8 cellular contexts compared by ENCODE assay signal in the genomic region with DNA sequence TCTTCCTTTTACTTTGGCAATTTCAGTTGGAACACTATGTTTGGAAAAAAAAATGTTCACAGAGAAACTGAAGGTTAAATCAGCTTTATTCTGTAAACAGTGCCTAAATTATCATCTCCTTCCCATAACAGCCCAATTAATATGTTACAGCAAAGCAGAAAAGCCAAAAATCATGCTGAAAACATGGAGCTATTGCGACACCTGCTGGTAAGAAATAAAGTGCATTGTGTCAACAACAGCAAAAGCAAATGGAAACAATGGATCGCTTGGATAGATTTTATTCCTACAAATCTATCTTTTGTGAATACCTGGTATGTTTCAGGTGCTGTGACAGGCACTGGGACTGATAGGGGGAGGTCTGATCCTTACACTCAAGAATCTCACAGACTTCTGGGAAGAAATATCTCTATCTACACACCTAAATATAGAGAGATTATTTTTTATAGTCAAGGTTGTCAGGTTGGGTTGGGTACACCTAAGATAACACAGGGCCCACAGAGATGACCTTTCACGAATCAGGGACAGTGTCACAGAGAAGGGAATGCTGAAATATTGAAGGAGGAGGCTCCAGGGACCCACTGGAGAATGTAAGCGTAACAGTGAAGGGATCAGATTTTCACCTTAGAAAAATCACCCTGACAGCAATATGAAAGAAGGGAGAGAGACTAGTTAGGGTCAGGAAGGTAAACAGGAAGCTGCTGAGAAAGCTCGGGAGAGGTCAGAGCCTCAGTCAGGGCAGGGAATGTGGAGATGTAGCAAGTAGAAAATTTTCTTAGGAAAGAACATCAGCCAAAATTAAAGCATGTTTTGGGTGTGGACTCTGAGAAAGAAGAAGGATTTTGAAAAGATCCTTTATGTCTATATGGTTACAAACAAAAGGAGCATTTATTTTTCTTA. TPM values are rescaled to one million over a fixed set of nuclear protein-coding genes. Genes with fewer than 3 reads are reported as not detected.
DNase-seq lines count a peak whose midpoint lies in the region; ATAC-seq and TF ChIP-seq lines count a peak whose summit lies in the region.

No MANE protein-coding gene starts in this region.

- no peaks in the 10 kb centered on the region for H3F3A ChIP-seq in PC-3 (ENCODE audit: low read length, unreplicated experiment)

- peak overlapping the region; percentile 69 for H2AFZ ChIP-seq in PC-3 (ENCODE audit: low read length)

- H4K20me1 ChIP-seq in PC-3 (ENCODE audit: low read length), result no peaks in the 10 kb centered on the region

- peak; percentile 57 for ATAC-seq in GM19455 (IDR thresholded peaks at IDR 0.05; ENCODE audit: unreplicated experiment)
- peak; percentile 23; the same call in 1 of the 2 replicates for ATAC-seq in PC-3
- ATAC-seq in HG02840 (IDR thresholded peaks at IDR 0.05; ENCODE audit: low FRiP score, unreplicated experiment), result no peak

- no peaks in the 10 kb centered on the region for H3K36me3 Mint-ChIP-seq in immature natural killer cell

- in situ Hi-C loops in KBM-7 (cut with MboI; ENCODE audit: low pct_unique_long_range_greater_than_20kb, low sequenced_read_pairs), result no loop called here

- H3K27ac Mint-ChIP-seq in immature natural killer cell, result peak overlapping the region in 1 of 6 donors; percentile 69

- H3K79me2 ChIP-seq in PC-3 (ENCODE audit: low read length), result no peaks in the 10 kb centered on the region

- H3K36me3 ChIP-seq in PC-3 (ENCODE audit: low read depth, low read length) (no peaks in the 10 kb centered on the region), ascending aorta (no peaks in the 10 kb centered on the region)

- CTCF ChIA-PET in PC-3 (lab: Charles Lee), result interaction anchor here (0.5 to 0.7 kb wide), 5 partner anchors 96 to 1233 kb away, joined by 3 to 4 read pairs (median 3); no protein-coding TSS in a partner anchor

- no peak overlapping the region for H3K4me3 ChIP-seq in PC-3 (ENCODE audit: low read length)
- H3K4me3 ChIP-seq in ascending aorta, result no peak overlapping the region

- H3K27ac ChIP-seq in PC-3 (ENCODE audit: low read length), result 0 out of 2 replicates have a peak overlapping the region, but pooled peaks have one; percentile 12
- H3K27ac ChIP-seq in ascending aorta, result no peak overlapping the region

- no peak overlapping the region for H3K4me3 Mint-ChIP-seq in immature natural killer cell

- H3K9me3 Mint-ChIP-seq in immature natural killer cell, result no peaks in the 10 kb centered on the region

- no peaks in the 10 kb centered on the region for H3K9me2 ChIP-seq in PC-3 (replicated peaks; ENCODE audit: low read length)

- intact Hi-C loops in PC-3 (cut with micrococcal nuclease), result loop anchor here (2.0 to 5.0 kb wide), 4 partner anchors 185 to 848 kb away; a partner anchor contains a TSS
- intact Hi-C loops in ascending aorta (cut with DNase I), result no loop called here

- H3K9ac ChIP-seq in PC-3 (ENCODE audit: low read length), result no peak overlapping the region

- POLR2A ChIA-PET in PC-3 (lab: Charles Lee; ENCODE audit: unreplicated experiment), result interaction anchor here (0.6 kb wide), 1 partner anchor 187 kb away, joined by 3 read pairs; no protein-coding TSS in a partner anchor

- H3K4me1 ChIP-seq in PC-3 (ENCODE audit: insufficient read depth, low read length) (peaks cover 37% of the 10 kb centered on the region), ascending aorta (no peaks in the 10 kb centered on the region)

- H3K9me3 ChIP-seq in PC-3 (ENCODE audit: low read length) (no peaks in the 10 kb centered on the region), ascending aorta (no peaks in the 10 kb centered on the region)

- DNase-seq in DMS79 treated with DMSO at 0.1 percent for 48 hours (lab: John Stamatoyannopoulos, UW) (peak; percentile 75), KBM-7 (peak; percentile 64), PC-3 (peak; percentile 87), ascending aorta (ENCODE audit: low spot score in 2 of 2) (no peak), immature natural killer cell (peak; percentile 38 to 49 (median 49))
- peak; percentile 3 for DNase-seq in stimulated activated CD4-positive, alpha-beta T cell treated with anti-CD3 and anti-CD28 coated beads, Interleukin-1b, Interleukin-23, amount 100 ng/mL, for 48 hours

- peak overlapping the region; percentile 61 for H3K4me2 ChIP-seq in PC-3 (ENCODE audit: low read length)

- TF ChIP-seq CTCF in PC-3 (conservative IDR thresholded peaks at IDR 0.05; ENCODE audit: low read depth, low read length) (peak; percentile 95), ascending aorta (IDR thresholded peaks at IDR 0.05) (peak; percentile 44 to 82 (median 75))

- no TSS peak for BruUV-seq in PC-3 (replicated peaks; lab: Mats Ljungman, UMichigan)

- peaks cover 0 to 1% of the 10 kb centered on the region in 2 donors for H3K4me1 Mint-ChIP-seq in immature natural killer cell

- H3K27me3 Mint-ChIP-seq in immature natural killer cell (ENCODE audit: low read depth in 3 of 3), result no peaks in the 10 kb centered on the region

- H3K27me3 ChIP-seq in PC-3 (ENCODE audit: low read length) (no peaks in the 10 kb centered on the region), ascending aorta (no peaks in the 10 kb centered on the region)

RNA-seq across cellular contexts. Expression of a gene that starts 16.5 kb away (rescaled TPM):
- not detected in 2 replicates for total RNA-seq in PC-3 (2014; rRNA removed)
- not detected for total RNA-seq in ascending aorta
- under 1 TPM in 1 of 3 donors, not detected in 2; 0.18 TPM for polyA plus RNA-seq in immature natural killer cell

RNA-seq across cellular contexts. Expression of a gene that starts 42.8 kb away (rescaled TPM):
- 56.2 and 57.7 TPM in 2 replicates for total RNA-seq in PC-3 (2014; rRNA removed)
- total RNA-seq in ascending aorta, result 6.8 TPM
- polyA plus RNA-seq in immature natural killer cell, result 10 to 100 TPM; 42.1 to 70.5 (median 55.3) TPM

RNA-seq across cellular contexts. Expression of a gene that starts 42.9 kb away (rescaled TPM):
- total RNA-seq in PC-3 (2014; rRNA removed), result 14.1 and 21.2 TPM in 2 replicates
- total RNA-seq in ascending aorta, result 6.2 TPM
- polyA plus RNA-seq in immature natural killer cell, result 10 to 100 TPM in 1 of 3 donors, 1 to 10 TPM in 2; 4.8 to 12.5 (median 7.6) TPM

Comparison
In these comparisons a context has a peak if more than half of its experiments do, and no peak if none do; other contexts are left out.
1. DNase-seq: peak in DMS79 treated with DMSO at 0.1 percent for 48 hours (single experiment), KBM-7 (single experiment), PC-3 (single experiment), immature natural killer cell (3 of 3) and stimulated activated CD4-positive, alpha-beta T cell treated with anti-CD3 and anti-CD28 coated beads, Interleukin-1b, Interleukin-23, amount 100 ng/mL, for 48 hours (single experiment); none in ascending aorta (0 of 2).